Comparison of ENCODE assay signal across 17 cellular contexts in genomic region chr9:71663216-71663615, GRCh38.
DNase-seq lines count a peak whose midpoint lies in the region; ATAC-seq and TF ChIP-seq lines count a peak whose summit lies in the region.
"Had no signal": no experiment of that assay in that cellular context is flagged by ENCODE, and none has a peak within 500 bp of the region (broad histone marks: within the 10 kb centered on the region; RNA-seq: fewer than 3 reads in every experiment).

No MANE protein-coding gene starts in this region.

- no peaks in the 10 kb centered on the region for H3K36me3 Mint-ChIP-seq in WTC11

- POLR2A ChIA-PET in WTC11 (lab: Charles Lee) = no interaction called here

- no peaks in the 10 kb centered on the region for H3K27me3 Mint-ChIP-seq in WTC11 (ENCODE audit: low read depth)

- H3K27ac ChIP-seq in hepatocyte (peak overlapping the region; percentile 51), parathyroid adenoma (peak overlapping the region; percentile 97)
- H3K27ac ChIP-seq: BLaER1, vagina had no signal

- no peaks in the 10 kb centered on the region for H3K36me3 ChIP-seq in HAP-1 (replicated peaks)
- no peaks in the 10 kb centered on the region for H3K36me3 ChIP-seq in hepatocyte (replicated peaks; ENCODE audit: insufficient read depth, low read depth)
- no peaks in the 10 kb centered on the region for H3K36me3 ChIP-seq in parathyroid adenoma (ENCODE audit: control insufficient read depth, insufficient read depth, low read length)
- H3K36me3 ChIP-seq: BLaER1, esophagus muscularis mucosa, vagina had no signal

- H3K9ac ChIP-seq in parathyroid adenoma = no peak overlapping the region
- H3K9ac ChIP-seq: BLaER1 had no signal

- DNase-seq in HAP-1 (ENCODE audit: low spot score in 2 of 2) (peak; percentile 79 to 82), WTC11 (ENCODE audit: low spot score) (no peak), hepatocyte (ENCODE audit: low spot score) (no peak), NCI-H1694 treated with DMSO at 0.1 percent for 48 hours (lab: John Stamatoyannopoulos, UW) (no peak), amniotic stem cell (lab: John Stamatoyannopoulos, UW) (no peak), cerebellum (ENCODE audit: low spot score) (no peak)
- DNase-seq: activated CD4-positive, alpha-beta T cell treated with anti-CD3 and anti-CD28 coated beads for 4 hours; activated naive CD8-positive, alpha-beta T cell treated with anti-CD3 and anti-CD28 coated beads, Interleukin-2, amount 10 ng/mL, durations not matched to agents 7 days and 5 days; activated T-cell treated with anti-CD3 and anti-CD28 coated beads for 4 hours; NCI-H82; small intestine; stimulated activated naive CD4-positive, alpha-beta T cell had no signal

- in situ Hi-C loops in HAP-1 (cut with MboI; ENCODE audit: low sequenced_read_pairs) = no loop called here

- WGBS in hepatocyte (ENCODE audit: low lambda C conversion rate, missing lambda C conversion rate) = 33% methylated on average over 2 of the region's 2 CpGs

- no peaks in the 10 kb centered on the region for H3K9me3 Mint-ChIP-seq in WTC11

- no peaks in the 10 kb centered on the region for H3K9me2 ChIP-seq in hepatocyte (replicated peaks; ENCODE audit: insufficient read depth)

- H2AFZ ChIP-seq in hepatocyte (no peak overlapping the region), parathyroid adenoma (peak overlapping the region; percentile 38)

- no peaks in the 10 kb centered on the region for H3K27me3 ChIP-seq in HAP-1 (ENCODE audit: low read depth)
- H3K27me3 ChIP-seq in hepatocyte = no peaks in the 10 kb centered on the region
- no peaks in the 10 kb centered on the region for H3K27me3 ChIP-seq in parathyroid adenoma (ENCODE audit: control insufficient read depth, insufficient read depth, low read length)
- H3K27me3 ChIP-seq: BLaER1, esophagus muscularis mucosa, vagina had no signal

- ATAC-seq in WTC11 (peak; percentile 74), GM21529 (IDR thresholded peaks at IDR 0.05; ENCODE audit: unreplicated experiment) (no peak)

- TF ChIP-seq CTCF in WTC11 (IDR thresholded peaks at IDR 0.05) (no peak), hepatocyte (IDR thresholded peaks at IDR 0.05; ENCODE audit: poor library complexity) (no peak), parathyroid adenoma (IDR thresholded peaks at IDR 0.05) (no peak)

- no peak overlapping the region for H3K4me3 Mint-ChIP-seq in WTC11
- H3K4me3 Mint-ChIP-seq: activated naive CD8-positive, alpha-beta T cell treated with anti-CD3 and anti-CD28 coated beads, Interleukin-2, amount 10 ng/mL, durations not matched to agents 7 days and 5 days had no signal

- no peaks in the 10 kb centered on the region for H4K20me1 ChIP-seq in hepatocyte (ENCODE audit: insufficient read depth, poor library complexity, severe bottlenecking)
- H4K20me1 ChIP-seq: BLaER1 had no signal

- peak overlapping the region; percentile 93 for H3K27ac Mint-ChIP-seq in WTC11
- H3K27ac Mint-ChIP-seq: activated naive CD8-positive, alpha-beta T cell treated with anti-CD3 and anti-CD28 coated beads, Interleukin-2, amount 10 ng/mL, durations not matched to agents 7 days and 5 days had no signal

- H3K4me1 Mint-ChIP-seq in WTC11 = peaks cover 34% of the 10 kb centered on the region
- H3K4me1 Mint-ChIP-seq: activated naive CD8-positive, alpha-beta T cell treated with anti-CD3 and anti-CD28 coated beads, Interleukin-2, amount 10 ng/mL, durations not matched to agents 7 days and 5 days had no signal

- CTCF ChIA-PET in WTC11 (lab: Charles Lee) = interaction anchor here (1.0 kb wide), 1 partner anchor 59 kb away, joined by 3 read pairs; no protein-coding TSS in a partner anchor

- H3K79me2 ChIP-seq in hepatocyte (no peaks in the 10 kb centered on the region), parathyroid adenoma (no peaks in the 10 kb centered on the region)

- H3K9me3 ChIP-seq in HAP-1 (no peaks in the 10 kb centered on the region), hepatocyte (ENCODE audit: low read depth) (no peaks in the 10 kb centered on the region), parathyroid adenoma (ENCODE audit: control insufficient read depth, low read length) (no peaks in the 10 kb centered on the region)
- H3K9me3 ChIP-seq: esophagus muscularis mucosa, vagina had no signal

- H3K4me3 ChIP-seq in HAP-1 = no peak overlapping the region
- no peak overlapping the region for H3K4me3 ChIP-seq in hepatocyte
- peak overlapping the region; percentile 7 for H3K4me3 ChIP-seq in parathyroid adenoma (ENCODE audit: low read depth, low read length)
- H3K4me3 ChIP-seq: BLaER1, esophagus muscularis mucosa, vagina had no signal

- no peak overlapping the region for H3K4me2 ChIP-seq in hepatocyte
- H3K4me2 ChIP-seq in parathyroid adenoma (ENCODE audit: low read length) = peak overlapping the region; percentile 51
- H3K4me2 ChIP-seq: BLaER1 had no signal

- H3K4me1 ChIP-seq in HAP-1 (peaks cover 31% of the 10 kb centered on the region), hepatocyte (ENCODE audit: insufficient read depth) (no peaks in the 10 kb centered on the region), parathyroid adenoma (peaks cover 31% of the 10 kb centered on the region)
- H3K4me1 ChIP-seq: BLaER1 had no signal

TF ChIP-seq in WTC11, 78 proteins besides CTCF, POLR2A, EP300 and RAD21:
- TF ChIP-seq PRDM15 (CRISPR knock-in tag; IDR thresholded peaks at IDR 0.05) = peak; percentile 59
- TF ChIP-seq NR1H2 (CRISPR knock-in tag; IDR thresholded peaks at IDR 0.05) = no peak

Comparison
In these comparisons a context has a peak if more than half of its experiments do, and no peak if none do; other contexts are left out.
1. DNase-seq: peak in HAP-1 (2 of 2); none in WTC11 (single experiment), hepatocyte (single experiment), NCI-H1694 treated with DMSO at 0.1 percent for 48 hours (single experiment), amniotic stem cell (single experiment) and cerebellum (single experiment).